In the genomic region with DNA sequence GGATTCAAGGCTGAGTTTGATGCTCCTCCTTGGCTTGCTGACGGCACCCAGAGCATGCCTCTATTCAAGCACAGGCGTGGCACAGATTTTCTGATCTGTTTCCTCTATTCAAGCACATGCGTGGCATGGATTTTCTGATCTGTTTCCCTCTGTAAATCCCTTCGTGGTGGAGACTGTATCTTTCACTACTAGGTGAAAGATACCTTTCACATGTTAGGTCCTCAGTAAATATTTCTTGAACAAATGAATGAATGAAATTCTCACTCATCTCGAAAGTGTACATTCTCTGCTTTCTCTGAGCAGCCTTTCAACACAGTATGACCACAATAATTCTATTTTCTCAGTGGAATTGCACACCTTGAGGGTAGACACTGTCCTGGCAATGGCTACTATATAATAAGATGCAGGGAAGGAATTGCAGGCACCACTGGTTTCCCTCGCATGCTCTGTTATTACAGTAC, we compare ENCODE assay signal across 13 cellular contexts.
DNase-seq lines count a peak whose midpoint lies in the region; ATAC-seq and TF ChIP-seq lines count a peak whose summit lies in the region.
"Had no signal": no experiment of that assay in that cellular context is flagged by ENCODE, and none has a peak within 500 bp of the region (broad histone marks: within the 10 kb centered on the region; RNA-seq: fewer than 3 reads in every experiment).

No MANE protein-coding gene starts in this region.

- H3K27me3 ChIP-seq in PC-3 (ENCODE audit: low read length): 0 out of 2 replicates have a peak, but pooled peaks cover 6% of the 10 kb centered on the region

- no peak for DNase-seq in NCI-H2171 treated with DMSO at 0.1 percent for 48 hours (lab: John Stamatoyannopoulos, UW)
- DNase-seq in NCI-H510A (lab: John Stamatoyannopoulos, UW): no peak
- no peak for DNase-seq in PC-3
- no peak for DNase-seq in NCI-H2029 treated with DMSO at 0.1 percent for 48 hours (lab: John Stamatoyannopoulos, UW)
- DNase-seq: H9; NCI-H526 treated with DMSO at 0.1 percent for 48 hours; SHP77 treated with DMSO at 0.1 percent for 48 hours; stimulated activated CD4-positive, alpha-beta T cell treated with anti-CD3 and anti-CD28 coated beads, Interleukin-4, amount 100 ng/mL, for 24 hours had no signal

- no peaks in the 10 kb centered on the region for H4K20me1 ChIP-seq in PC-3 (ENCODE audit: low read length)

- no peaks in the 10 kb centered on the region; the same call in 1 of the 2 replicates for H3K9me2 ChIP-seq in PC-3 (replicated peaks; ENCODE audit: low read length)

- H3K4me2 ChIP-seq in PC-3 (ENCODE audit: low read length): no peak overlapping the region

- CTCF ChIA-PET in PC-3 (lab: Charles Lee): no interaction called here

- H2AFZ ChIP-seq in PC-3 (ENCODE audit: low read length): no peak overlapping the region

- H3F3A ChIP-seq in PC-3 (ENCODE audit: low read length, unreplicated experiment): no peaks in the 10 kb centered on the region

- ATAC-seq in GM18499 (IDR thresholded peaks at IDR 0.05; ENCODE audit: insufficient read depth, unreplicated experiment): peak; percentile 2
- ATAC-seq in GM21381 (IDR thresholded peaks at IDR 0.05; ENCODE audit: unreplicated experiment): peak; percentile 16
- peak; percentile 23 for ATAC-seq in HG02938 (IDR thresholded peaks at IDR 0.05; ENCODE audit: unreplicated experiment)
- ATAC-seq in HG03521 (IDR thresholded peaks at IDR 0.05; ENCODE audit: unreplicated experiment): peak; percentile 30
- ATAC-seq in PC-3: no peak
- ATAC-seq: activated naive CD4-positive, alpha-beta T cell treated with anti-CD3 and anti-CD28 coated beads, Interleukin-2, amount 50 U/mL, for 72 hours had no signal

- no TSS peak for BruUV-seq in PC-3 (replicated peaks; lab: Mats Ljungman, UMichigan)

- H3K36me3 ChIP-seq in PC-3 (ENCODE audit: low read depth, low read length): no peaks in the 10 kb centered on the region

- POLR2A ChIA-PET in PC-3 (lab: Charles Lee; ENCODE audit: unreplicated experiment): no interaction called here

- H3K9me3 ChIP-seq in PC-3 (ENCODE audit: low read length): no peaks in the 10 kb centered on the region

- no peak for TF ChIP-seq CTCF in PC-3 (conservative IDR thresholded peaks at IDR 0.05; ENCODE audit: low read depth, low read length)

- H3K79me2 ChIP-seq in PC-3 (ENCODE audit: low read length): no peaks in the 10 kb centered on the region

- H3K4me3 ChIP-seq in PC-3 (ENCODE audit: low read length): no peak overlapping the region

- no peak overlapping the region for H3K9ac ChIP-seq in PC-3 (ENCODE audit: low read length)

- H3K27ac ChIP-seq in PC-3 (ENCODE audit: low read length): no peak overlapping the region

- no peaks in the 10 kb centered on the region for H3K4me1 ChIP-seq in PC-3 (ENCODE audit: insufficient read depth, low read length)

- intact Hi-C loops in PC-3 (cut with micrococcal nuclease): no loop called here
